Comparison of ENCODE assay signal across 1 cellular context in the genomic region with DNA sequence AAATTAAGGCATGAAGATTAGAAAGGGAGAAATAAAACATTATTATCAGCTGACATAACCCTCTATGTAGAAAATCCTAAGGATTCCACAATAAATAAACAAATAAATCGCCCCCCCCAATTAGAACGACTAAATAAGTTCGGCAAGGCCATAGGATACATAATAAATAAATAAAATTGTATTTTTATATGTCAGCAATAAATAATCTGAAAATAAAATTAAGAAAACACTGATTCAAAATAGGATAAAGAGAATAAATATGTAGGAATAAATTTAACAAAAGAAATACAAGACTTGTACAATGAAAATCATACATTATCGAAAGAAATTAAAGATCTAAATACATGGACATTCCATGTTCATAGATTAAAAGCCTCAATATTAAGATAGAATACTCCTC.
TF ChIP-seq lines count a peak whose summit lies in the region.

No MANE protein-coding gene starts in this region.

TF ChIP-seq in HepG2, 621 proteins besides CTCF, POLR2A, EP300 and RAD21:
- TF ChIP-seq ZC3H13 (CRISPR knock-in tag; IDR thresholded peaks at IDR 0.05), result no peak
- no peak for TF ChIP-seq ZFP36L1 (CRISPR knock-in tag; IDR thresholded peaks at IDR 0.05)
- no peak for TF ChIP-seq ZKSCAN8 (CRISPR knock-in tag; IDR thresholded peaks at IDR 0.05; ENCODE audit: borderline replicate concordance)
- TF ChIP-seq MAFK (conservative IDR thresholded peaks at IDR 0.05 in 1 of 2, IDR thresholded peaks at IDR 0.05 in 1 of 2; ENCODE audit: low read length in 2 of 2), result 0 out of 4 replicates have a peak, but pooled peaks of 1 of the 2 experiments have one; percentile 8
- peak; percentile 10; the same call in 1 of the 2 replicates for TF ChIP-seq MAFF (IDR thresholded peaks at IDR 0.05; ENCODE audit: low read depth, low read length)
